1 cellular context compared by ENCODE assay signal in genomic region chr5:162221884-162222283, GRCh38.
TF ChIP-seq lines count a peak whose summit lies in the region.

No MANE protein-coding gene starts in this region.

TF ChIP-seq in H1, 55 proteins besides CTCF, POLR2A, EP300 and RAD21 (continued from another document):
- TF ChIP-seq, protein P1, sequence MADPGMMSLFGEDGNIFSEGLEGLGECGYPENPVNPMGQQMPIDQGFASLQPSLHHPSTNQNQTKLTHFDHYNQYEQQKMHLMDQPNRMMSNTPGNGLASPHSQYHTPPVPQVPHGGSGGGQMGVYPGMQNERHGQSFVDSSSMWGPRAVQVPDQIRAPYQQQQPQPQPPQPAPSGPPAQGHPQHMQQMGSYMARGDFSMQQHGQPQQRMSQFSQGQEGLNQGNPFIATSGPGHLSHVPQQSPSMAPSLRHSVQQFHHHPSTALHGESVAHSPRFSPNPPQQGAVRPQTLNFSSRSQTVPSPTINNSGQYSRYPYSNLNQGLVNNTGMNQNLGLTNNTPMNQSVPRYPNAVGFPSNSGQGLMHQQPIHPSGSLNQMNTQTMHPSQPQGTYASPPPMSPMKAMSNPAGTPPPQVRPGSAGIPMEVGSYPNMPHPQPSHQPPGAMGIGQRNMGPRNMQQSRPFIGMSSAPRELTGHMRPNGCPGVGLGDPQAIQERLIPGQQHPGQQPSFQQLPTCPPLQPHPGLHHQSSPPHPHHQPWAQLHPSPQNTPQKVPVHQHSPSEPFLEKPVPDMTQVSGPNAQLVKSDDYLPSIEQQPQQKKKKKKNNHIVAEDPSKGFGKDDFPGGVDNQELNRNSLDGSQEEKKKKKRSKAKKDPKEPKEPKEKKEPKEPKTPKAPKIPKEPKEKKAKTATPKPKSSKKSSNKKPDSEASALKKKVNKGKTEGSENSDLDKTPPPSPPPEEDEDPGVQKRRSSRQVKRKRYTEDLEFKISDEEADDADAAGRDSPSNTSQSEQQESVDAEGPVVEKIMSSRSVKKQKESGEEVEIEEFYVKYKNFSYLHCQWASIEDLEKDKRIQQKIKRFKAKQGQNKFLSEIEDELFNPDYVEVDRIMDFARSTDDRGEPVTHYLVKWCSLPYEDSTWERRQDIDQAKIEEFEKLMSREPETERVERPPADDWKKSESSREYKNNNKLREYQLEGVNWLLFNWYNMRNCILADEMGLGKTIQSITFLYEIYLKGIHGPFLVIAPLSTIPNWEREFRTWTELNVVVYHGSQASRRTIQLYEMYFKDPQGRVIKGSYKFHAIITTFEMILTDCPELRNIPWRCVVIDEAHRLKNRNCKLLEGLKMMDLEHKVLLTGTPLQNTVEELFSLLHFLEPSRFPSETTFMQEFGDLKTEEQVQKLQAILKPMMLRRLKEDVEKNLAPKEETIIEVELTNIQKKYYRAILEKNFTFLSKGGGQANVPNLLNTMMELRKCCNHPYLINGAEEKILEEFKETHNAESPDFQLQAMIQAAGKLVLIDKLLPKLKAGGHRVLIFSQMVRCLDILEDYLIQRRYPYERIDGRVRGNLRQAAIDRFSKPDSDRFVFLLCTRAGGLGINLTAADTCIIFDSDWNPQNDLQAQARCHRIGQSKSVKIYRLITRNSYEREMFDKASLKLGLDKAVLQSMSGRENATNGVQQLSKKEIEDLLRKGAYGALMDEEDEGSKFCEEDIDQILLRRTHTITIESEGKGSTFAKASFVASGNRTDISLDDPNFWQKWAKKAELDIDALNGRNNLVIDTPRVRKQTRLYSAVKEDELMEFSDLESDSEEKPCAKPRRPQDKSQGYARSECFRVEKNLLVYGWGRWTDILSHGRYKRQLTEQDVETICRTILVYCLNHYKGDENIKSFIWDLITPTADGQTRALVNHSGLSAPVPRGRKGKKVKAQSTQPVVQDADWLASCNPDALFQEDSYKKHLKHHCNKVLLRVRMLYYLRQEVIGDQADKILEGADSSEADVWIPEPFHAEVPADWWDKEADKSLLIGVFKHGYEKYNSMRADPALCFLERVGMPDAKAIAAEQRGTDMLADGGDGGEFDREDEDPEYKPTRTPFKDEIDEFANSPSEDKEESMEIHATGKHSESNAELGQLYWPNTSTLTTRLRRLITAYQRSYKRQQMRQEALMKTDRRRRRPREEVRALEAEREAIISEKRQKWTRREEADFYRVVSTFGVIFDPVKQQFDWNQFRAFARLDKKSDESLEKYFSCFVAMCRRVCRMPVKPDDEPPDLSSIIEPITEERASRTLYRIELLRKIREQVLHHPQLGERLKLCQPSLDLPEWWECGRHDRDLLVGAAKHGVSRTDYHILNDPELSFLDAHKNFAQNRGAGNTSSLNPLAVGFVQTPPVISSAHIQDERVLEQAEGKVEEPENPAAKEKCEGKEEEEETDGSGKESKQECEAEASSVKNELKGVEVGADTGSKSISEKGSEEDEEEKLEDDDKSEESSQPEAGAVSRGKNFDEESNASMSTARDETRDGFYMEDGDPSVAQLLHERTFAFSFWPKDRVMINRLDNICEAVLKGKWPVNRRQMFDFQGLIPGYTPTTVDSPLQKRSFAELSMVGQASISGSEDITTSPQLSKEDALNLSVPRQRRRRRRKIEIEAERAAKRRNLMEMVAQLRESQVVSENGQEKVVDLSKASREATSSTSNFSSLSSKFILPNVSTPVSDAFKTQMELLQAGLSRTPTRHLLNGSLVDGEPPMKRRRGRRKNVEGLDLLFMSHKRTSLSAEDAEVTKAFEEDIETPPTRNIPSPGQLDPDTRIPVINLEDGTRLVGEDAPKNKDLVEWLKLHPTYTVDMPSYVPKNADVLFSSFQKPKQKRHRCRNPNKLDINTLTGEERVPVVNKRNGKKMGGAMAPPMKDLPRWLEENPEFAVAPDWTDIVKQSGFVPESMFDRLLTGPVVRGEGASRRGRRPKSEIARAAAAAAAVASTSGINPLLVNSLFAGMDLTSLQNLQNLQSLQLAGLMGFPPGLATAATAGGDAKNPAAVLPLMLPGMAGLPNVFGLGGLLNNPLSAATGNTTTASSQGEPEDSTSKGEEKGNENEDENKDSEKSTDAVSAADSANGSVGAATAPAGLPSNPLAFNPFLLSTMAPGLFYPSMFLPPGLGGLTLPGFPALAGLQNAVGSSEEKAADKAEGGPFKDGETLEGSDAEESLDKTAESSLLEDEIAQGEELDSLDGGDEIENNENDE (IDR thresholded peaks at IDR 0.05; ENCODE audit: insufficient replicate concordance, low read length), result no peak
- TF ChIP-seq EGR1 (IDR thresholded peaks at IDR 0.05; ENCODE audit: borderline replicate concordance, low read depth, low read length) (no peak), BACH1 (IDR thresholded peaks at IDR 0.05; ENCODE audit: low read length) (no peak), CBX8 (IDR thresholded peaks at IDR 0.05; ENCODE audit: borderline replicate concordance, low read depth, low read length) (no peak), HDAC6 (IDR thresholded peaks at IDR 0.05; ENCODE audit: low read depth, low read length) (no peak), SIN3A (conservative IDR thresholded peaks at IDR 0.05 in 1 of 2, IDR thresholded peaks at IDR 0.05 in 1 of 2; ENCODE audit: low read depth in 1 of 2, low read length in 2 of 2) (no peak)
TF ChIP-seq in H1: peak in this region for 0.
